Comparison of ENCODE assay signal across 2 cellular contexts in the genomic region with DNA sequence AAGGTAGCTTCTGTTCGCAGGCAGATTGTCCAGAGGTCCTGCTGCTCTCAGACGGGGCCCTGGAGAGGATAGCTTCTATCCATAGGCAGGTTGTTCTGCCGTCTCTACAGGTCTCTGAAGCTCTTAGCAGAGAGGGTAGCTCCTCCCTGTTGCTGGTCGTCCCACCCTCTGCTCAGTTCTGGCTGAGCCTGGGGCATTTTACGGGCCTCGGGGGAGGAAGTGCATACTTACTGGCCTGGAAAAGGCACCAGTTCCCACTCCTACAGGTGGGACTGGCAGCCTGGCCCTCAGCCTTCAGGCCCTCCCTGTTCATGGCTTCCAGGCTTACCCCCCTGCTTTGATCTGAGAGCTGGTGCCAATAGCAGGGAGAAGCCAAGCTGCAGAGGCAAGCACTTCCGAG.
TF ChIP-seq lines count a peak whose summit lies in the region.

No MANE protein-coding gene starts in this region.

TF ChIP-seq in GM23338, 12 proteins besides CTCF, POLR2A, EP300 and RAD21:
- no peak for TF ChIP-seq ZNF331 (CRISPR knock-in tag; IDR thresholded peaks at IDR 0.05; ENCODE audit: low read depth)
- no peak for TF ChIP-seq NANOG (IDR thresholded peaks at IDR 0.05; ENCODE audit: borderline replicate concordance)
- TF ChIP-seq EZH2phosphoT487 (IDR thresholded peaks at IDR 0.05; ENCODE audit: unreplicated experiment): no peak
- TF ChIP-seq POLR2AphosphoS5 (IDR thresholded peaks at IDR 0.05; ENCODE audit: low read depth): no peak
- TF ChIP-seq JUNB (IDR thresholded peaks at IDR 0.05; ENCODE audit: unreplicated experiment): no peak

TF ChIP-seq in K562, 482 proteins besides CTCF, POLR2A, EP300 and RAD21:
- TF ChIP-seq PCBP2 (IDR thresholded peaks at IDR 0.05; ENCODE audit: low read depth, low read length, poor library complexity, severe bottlenecking): no peak
- TF ChIP-seq ZNF695 (CRISPR knock-in tag; IDR thresholded peaks at IDR 0.05): no peak
TF ChIP-seq in K562: peak in this region for 0.
